In genomic region chr1:25412870-25413623, GRCh38 we compare ENCODE assay signal across 1 cellular context.
TF ChIP-seq lines count a peak whose summit lies in the region.
"Not testable (repeated sequence)": the region's sequence is repeated elsewhere in the genome, so short reads cannot be mapped to it uniquely, and the experiment has no call there.

No MANE protein-coding gene starts in this region.

TF ChIP-seq in K562, 482 proteins besides CTCF, POLR2A, EP300 and RAD21 (continued from another document and continues in another):
- TF ChIP-seq ZNF318 (IDR thresholded peaks at IDR 0.05; ENCODE audit: borderline replicate concordance in 1 of 2, low read depth in 1 of 2) = 0 out of 4 replicates have a peak, but pooled peaks of 1 of the 2 experiments have one; percentile 42
- TF ChIP-seq TFAP4 (CRISPR knock-in tag; IDR thresholded peaks at IDR 0.05; ENCODE audit: borderline replicate concordance) = peak; percentile 95
- TF ChIP-seq ZNF644 (tag; IDR thresholded peaks at IDR 0.05; ENCODE audit: low read depth) = peak; percentile 90
- peak in 1 of 2 experiments; percentile 87 for TF ChIP-seq AFF1 (IDR thresholded peaks at IDR 0.05; ENCODE audit: low read depth in 1 of 2, partially characterized antibody in 2 of 2)
- TF ChIP-seq ATF3 (IDR thresholded peaks at IDR 0.05) = peak; percentile 21; the same call in 1 of the 2 replicates
- TF ChIP-seq ATF3 (CRISPR knock-in tag; conservative IDR thresholded peaks at IDR 0.05); TOE1 (CRISPR knock-in tag; IDR thresholded peaks at IDR 0.05; ENCODE audit: borderline replicate concordance, low read depth); MYC (CRISPR knock-in tag; IDR thresholded peaks at IDR 0.05; ENCODE audit: borderline replicate concordance, low read depth); NR2C2 (CRISPR knock-in tag; IDR thresholded peaks at IDR 0.05): not testable (repeated sequence)
- 0 out of 2 replicates have a peak, but pooled peaks have one; percentile 25 for TF ChIP-seq ZBTB34 (CRISPR knock-in tag; IDR thresholded peaks at IDR 0.05)
- TF ChIP-seq TCF3 (CRISPR knock-in tag; IDR thresholded peaks at IDR 0.05) = peak; percentile 91
- TF ChIP-seq RNF2 (IDR thresholded peaks at IDR 0.05) = peak; percentile 71; the same call in 1 of the 2 replicates
- peak; percentile 86 for TF ChIP-seq EGR1 (conservative IDR thresholded peaks at IDR 0.05)
- TF ChIP-seq TAF9B (IDR thresholded peaks at IDR 0.05; ENCODE audit: partially characterized antibody) = peak; percentile 48
- TF ChIP-seq PHB2 (IDR thresholded peaks at IDR 0.05; ENCODE audit: low read depth) = peak; percentile 93
- 0 out of 2 replicates have a peak, but pooled peaks have one; percentile 29 for TF ChIP-seq TOE1 (IDR thresholded peaks at IDR 0.05; ENCODE audit: borderline replicate concordance)
- peak; percentile 61; the same call in 1 of the 2 replicates for TF ChIP-seq BHLHE40 (IDR thresholded peaks at IDR 0.05; ENCODE audit: low read length)
- peak; percentile 88 for TF ChIP-seq ZNF407 (IDR thresholded peaks at IDR 0.05; ENCODE audit: low read depth)
- peak; percentile 83 for TF ChIP-seq DMBX1 (CRISPR knock-in tag; IDR thresholded peaks at IDR 0.05; ENCODE audit: borderline replicate concordance)
- TF ChIP-seq CC2D1A (IDR thresholded peaks at IDR 0.05) = peak; percentile 98
- peak; percentile 77; the same call in 1 of the 2 replicates for TF ChIP-seq MECOM (CRISPR knock-in tag; IDR thresholded peaks at IDR 0.05)
- peak; percentile 58; the same call in 1 of the 2 replicates for TF ChIP-seq PYGO2 (tag; IDR thresholded peaks at IDR 0.05)
- peak in 1 of 2 experiments; percentile 79; a peak in 2 of 4 replicates for TF ChIP-seq ZNF639 (CRISPR knock-in tag; conservative IDR thresholded peaks at IDR 0.05 in 1 of 2, IDR thresholded peaks at IDR 0.05 in 1 of 2)
- 0 out of 2 replicates have a peak, but pooled peaks have one; percentile 15 for TF ChIP-seq MYC (IDR thresholded peaks at IDR 0.05; ENCODE audit: low read depth, low read length)
- TF ChIP-seq NR2C2 (tag; IDR thresholded peaks at IDR 0.05) = peak; percentile 37; the same call in 1 of the 2 replicates
